In the genomic region with DNA sequence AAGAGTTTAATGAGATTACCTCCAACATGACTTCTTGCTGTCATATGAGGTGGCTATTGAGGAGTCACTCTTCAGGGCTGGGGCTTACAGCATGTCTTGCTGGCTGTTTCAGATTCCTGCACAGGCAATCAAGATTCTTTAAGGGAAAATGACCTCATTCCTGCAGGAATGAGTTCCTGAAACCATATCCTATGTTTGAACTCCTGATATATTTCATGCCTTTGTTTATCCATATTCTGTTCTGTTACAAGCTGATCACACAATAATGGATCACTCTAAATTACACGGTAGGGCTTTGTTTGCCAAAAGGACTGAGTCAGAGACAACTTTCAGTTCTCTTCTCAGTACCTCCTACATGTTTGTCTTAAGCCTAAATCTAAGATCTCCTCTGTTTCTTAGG, we compare ENCODE assay signal across 13 cellular contexts.
A peak's percentile ranks its signal among the peaks of the same experiment; 100 is the strongest.
DNase-seq lines count a peak whose midpoint lies in the region; ATAC-seq and TF ChIP-seq lines count a peak whose summit lies in the region.
"Had no signal": no experiment of that assay in that cellular context is flagged by ENCODE, and none has a peak within 500 bp of the region (broad histone marks: within the 10 kb centered on the region; RNA-seq: fewer than 3 reads in every experiment).

No MANE protein-coding gene starts in this region.

- peak overlapping the region; percentile 16; the same call in 1 of the 2 replicates for H3K27ac ChIP-seq in KMS-11
- no peak overlapping the region for H3K27ac ChIP-seq in mammary epithelial cell (ENCODE audit: insufficient read depth, low read depth, low read length)
- H3K27ac ChIP-seq: HL-60, upper lobe of left lung had no signal

- in situ Hi-C loops in mammary epithelial cell (cut with MboI; ENCODE audit: low sequenced_read_pairs in 2 of 2), result no loop called here

- dilution Hi-C loops in mammary epithelial cell (cut with HindIII; ENCODE audit: low sequenced_read_pairs), result no loop called here

- peak overlapping the region; percentile 12; the same call in 1 of the 2 replicates for H3K4me2 ChIP-seq in KMS-11
- peak overlapping the region; percentile 10 for H3K4me2 ChIP-seq in mammary epithelial cell (ENCODE audit: insufficient read depth, low read depth, low read length)

- intact Hi-C loops in mammary epithelial cell (cut with micrococcal nuclease) (no loop called here), posterior cingulate gyrus (cut with DNase I) (no loop called here), left colon (cut with DNase I, micrococcal nuclease) (no loop called here)

- CTCF ChIA-PET in mammary epithelial cell (lab: Charles Lee; ENCODE audit: low non-redundant PET), result no interaction called here

- no peaks in the 10 kb centered on the region for H3K9me3 ChIP-seq in mammary epithelial cell (replicated peaks; ENCODE audit: insufficient read depth, low read length)
- H3K9me3 ChIP-seq: upper lobe of left lung had no signal

- 89% methylated on average over 1 of the region's 1 CpG for WGBS in mammary epithelial cell (ENCODE audit: low coverage, missing lambda C conversion rate)

- TF ChIP-seq CTCF in KMS-11 (conservative IDR thresholded peaks at IDR 0.05; ENCODE audit: low read depth, low read length), result no peak
- no peak for TF ChIP-seq CTCF in mammary epithelial cell (conservative IDR thresholded peaks at IDR 0.05 in 1 of 2, IDR thresholded peaks at IDR 0.05 in 1 of 2; ENCODE audit: extremely low read depth in 1 of 2, insufficient read depth in 1 of 2, low read depth in 1 of 2, low read length in 2 of 2)

- peaks cover 24% of the 10 kb centered on the region for H3K4me1 ChIP-seq in KMS-11 (ENCODE audit: low read depth, poor library complexity, severe bottlenecking)
- peaks cover 14% of the 10 kb centered on the region for H3K4me1 ChIP-seq in mammary epithelial cell (ENCODE audit: insufficient read depth, low read length)
- H3K4me1 ChIP-seq: upper lobe of left lung had no signal

- no peak for ATAC-seq in left colon

- no peaks in the 10 kb centered on the region for H3K79me2 ChIP-seq in KMS-11 (ENCODE audit: insufficient read depth, low read depth)
- H3K79me2 ChIP-seq in mammary epithelial cell (ENCODE audit: insufficient read depth, low read length), result no peaks in the 10 kb centered on the region

- H3K9ac ChIP-seq in KMS-11 (no peak overlapping the region), mammary epithelial cell (ENCODE audit: insufficient read depth, low read length) (no peak overlapping the region)

- no TSS peak for BruUV-seq in mammary epithelial cell (replicated peaks; lab: Mats Ljungman, UMichigan)

- H3K27me3 ChIP-seq in KMS-11 (ENCODE audit: insufficient read depth, low read depth), result no peaks in the 10 kb centered on the region
- no peaks in the 10 kb centered on the region for H3K27me3 ChIP-seq in mammary epithelial cell (ENCODE audit: insufficient read depth, low read length)
- H3K27me3 ChIP-seq: upper lobe of left lung had no signal

- DNase-seq in AG08395 (ENCODE audit: low spot score), result peak; percentile 46
- peak; percentile 47 for DNase-seq in mammary epithelial cell
- peak; percentile 66 for DNase-seq in kidney tubule cell (ENCODE audit: low spot score)
- DNase-seq in posterior cingulate gyrus, result no peak
- DNase-seq in AG20443 (ENCODE audit: low spot score), result no peak
- DNase-seq in occipital lobe (lab: John Stamatoyannopoulos, UW), result no peak
- no peak for DNase-seq in left colon
- DNase-seq: NCI-H1048, NCI-H510A, small intestine, upper lobe of left lung had no signal

- H4K20me1 ChIP-seq in KMS-11 (ENCODE audit: insufficient read depth), result no peaks in the 10 kb centered on the region
- H4K20me1 ChIP-seq in mammary epithelial cell (ENCODE audit: insufficient read depth, low read length), result no peaks in the 10 kb centered on the region

- H2AFZ ChIP-seq in KMS-11 (ENCODE audit: low read depth) (0 out of 2 replicates have a peak overlapping the region, but pooled peaks have one; percentile 1), mammary epithelial cell (ENCODE audit: low read depth, low read length) (peak overlapping the region; percentile 38)

- H3K4me3 ChIP-seq in KMS-11 (IDR thresholded peaks at IDR 0.05; ENCODE audit: insufficient read depth, low read depth, low read length), result no peak overlapping the region
- no peak overlapping the region for H3K4me3 ChIP-seq in mammary epithelial cell (replicated peaks in 1 of 3; ENCODE audit: insufficient read depth in 1 of 3, low read depth in 2 of 3, low read length in 3 of 3)
- H3K4me3 ChIP-seq: upper lobe of left lung had no signal

- no peaks in the 10 kb centered on the region for H3K36me3 ChIP-seq in KMS-11 (ENCODE audit: insufficient read depth)
- no peaks in the 10 kb centered on the region for H3K36me3 ChIP-seq in mammary epithelial cell (ENCODE audit: insufficient read depth, low read length)
- H3K36me3 ChIP-seq: upper lobe of left lung had no signal

Comparison
In these comparisons a context has a peak if more than half of its experiments do, and no peak if none do; other contexts are left out.
1. DNase-seq: peak in AG08395 (single experiment), mammary epithelial cell (single experiment) and kidney tubule cell (single experiment); none in posterior cingulate gyrus (0 of 10), AG20443 (single experiment), occipital lobe (single experiment) and left colon (0 of 2).